In the genomic region with DNA sequence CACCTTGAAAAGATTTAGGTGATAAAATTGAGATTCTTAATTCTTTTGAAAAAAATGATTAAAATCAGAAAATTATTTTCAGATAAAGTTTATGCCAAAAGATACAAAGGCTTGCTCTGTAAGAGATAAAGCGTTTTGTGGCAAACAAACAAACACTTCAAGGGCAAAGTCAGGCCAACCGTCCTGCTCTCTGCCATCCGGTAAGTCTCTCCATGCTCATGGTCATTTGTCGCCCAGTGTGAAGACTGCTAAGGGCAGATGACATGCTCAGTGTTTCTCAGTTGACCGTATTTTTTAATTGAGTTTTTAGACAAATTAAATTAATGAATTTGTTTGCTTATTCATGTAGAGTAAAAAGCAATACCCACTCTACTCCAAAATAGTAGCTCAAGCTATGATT, we compare ENCODE assay signal across 36 cellular contexts.
"Had no signal": no experiment of that assay in that cellular context is flagged by ENCODE, and none has a peak within 500 bp of the region (broad histone marks: within the 10 kb centered on the region; RNA-seq: fewer than 3 reads in every experiment).

No MANE protein-coding gene starts in this region.

- H3K4me3 Mint-ChIP-seq: activated naive CD4-positive, alpha-beta T cell treated with anti-CD3 and anti-CD28 coated beads for 36 hours; activated naive CD4-positive, alpha-beta T cell treated with anti-CD3 and anti-CD28 coated beads, Interleukin-2, amount 10 ng/mL, durations not matched to agents 7 days and 5 days; activated naive CD4-positive, alpha-beta T cell treated with anti-CD3 and anti-CD28 coated beads, Interleukin-2, amount 50 U/mL, for 24 hours; activated naive CD8-positive, alpha-beta T cell; activated naive CD8-positive, alpha-beta T cell treated with anti-CD3 and anti-CD28 coated beads for 36 hours; activated naive CD8-positive, alpha-beta T cell treated with anti-CD3 and anti-CD28 coated beads, Interleukin-2, amount 10 ng/mL, durations not matched to agents 7 days and 5 days; activated naive CD8-positive, alpha-beta T cell treated with anti-CD3 and anti-CD28 coated beads, Interleukin-2, amount 50 U/mL, for 24 hours; activated T-cell treated with anti-CD3 and anti-CD28 coated beads, Interleukin-2, amount 50 U/mL, for 24 hours; activated T-cell treated with anti-CD3 and anti-CD28 coated beads, Interleukin-2, amount 50 U/mL, for 4 hours; activated T-helper 1 cell treated with anti-CD3 and anti-CD28 coated beads, Interleukin-12 subunit alpha, Interleukin-12 subunit beta, Interleukin-2, Interleukin-4 antibody, amounts not matched to agents 30 ng/mL and 10 ng/mL and 1 ng/mL, durations not matched to agents 14 hours and 24 hours and 36 hours; activated T-helper 17 cell treated with anti-CD3 and anti-CD28 coated beads, Interleukin-2, amount 50 U/mL, for 72 hours; brain; central memory CD8-positive, alpha-beta T cell had no signal

- ATAC-seq: activated naive CD4-positive, alpha-beta T cell treated with anti-CD3 and anti-CD28 coated beads, Interleukin-2, amount 50 U/mL, for 72 hours; activated naive CD8-positive, alpha-beta T cell treated with anti-CD3 and anti-CD28 coated beads, Interleukin-2, amount 50 U/mL, for 24 hours; activated T-cell treated with anti-CD3 and anti-CD28 coated beads, Interleukin-2, amount 50 U/mL, for 4 hours; activated T-helper 17 cell treated with anti-CD3 and anti-CD28 coated beads, Interleukin-2, amount 50 U/mL, for 72 hours; body of pancreas had no signal

- H3K36me3 Mint-ChIP-seq: activated naive CD4-positive, alpha-beta T cell treated with anti-CD3 and anti-CD28 coated beads, Interleukin-2, amount 10 ng/mL, durations not matched to agents 7 days and 5 days; activated naive CD4-positive, alpha-beta T cell treated with anti-CD3 and anti-CD28 coated beads, Interleukin-2, amount 50 U/mL, for 24 hours; activated naive CD4-positive, alpha-beta T cell treated with anti-CD3 and anti-CD28 coated beads, Interleukin-2, amount 50 U/mL, for 72 hours; activated naive CD8-positive, alpha-beta T cell; activated naive CD8-positive, alpha-beta T cell treated with anti-CD3 and anti-CD28 coated beads for 36 hours; activated naive CD8-positive, alpha-beta T cell treated with anti-CD3 and anti-CD28 coated beads, Interleukin-2, amount 10 ng/mL, durations not matched to agents 7 days and 5 days; brain had no signal

- H3K9me3 Mint-ChIP-seq: activated naive CD4-positive, alpha-beta T cell treated with anti-CD3 and anti-CD28 coated beads for 36 hours; activated naive CD4-positive, alpha-beta T cell treated with anti-CD3 and anti-CD28 coated beads, Interleukin-2, amount 10 ng/mL, durations not matched to agents 7 days and 5 days; activated naive CD4-positive, alpha-beta T cell treated with anti-CD3 and anti-CD28 coated beads, Interleukin-2, amount 50 U/mL, for 24 hours; activated naive CD4-positive, alpha-beta T cell treated with anti-CD3 and anti-CD28 coated beads, Interleukin-2, amount 50 U/mL, for 72 hours; activated naive CD8-positive, alpha-beta T cell treated with anti-CD3 and anti-CD28 coated beads for 36 hours; activated naive CD8-positive, alpha-beta T cell treated with anti-CD3 and anti-CD28 coated beads, Interleukin-2, amount 10 ng/mL, durations not matched to agents 7 days and 5 days; activated naive CD8-positive, alpha-beta T cell treated with anti-CD3 and anti-CD28 coated beads, Interleukin-2, amount 50 U/mL, for 24 hours; activated T-cell treated with anti-CD3 and anti-CD28 coated beads, Interleukin-2, amount 50 U/mL, for 24 hours; activated T-cell treated with anti-CD3 and anti-CD28 coated beads, Interleukin-2, amount 50 U/mL, for 4 hours; activated T-helper 1 cell treated with anti-CD3 and anti-CD28 coated beads, Interleukin-12 subunit alpha, Interleukin-12 subunit beta, Interleukin-2, Interleukin-4 antibody, amounts not matched to agents 30 ng/mL and 10 ng/mL and 1 ng/mL, durations not matched to agents 14 hours and 24 hours and 36 hours; activated T-helper 17 cell treated with anti-CD3 and anti-CD28 coated beads, Interleukin-2, amount 50 U/mL, for 72 hours; activated T-helper 2 cell treated with anti-CD3 and anti-CD28 coated beads, Interferon-gamma antibody, Interleukin-2, Interleukin-4, amounts not matched to agents 10 μg/mL and 5 μg/mL and 100 μg/mL, durations not matched to agents 14 hours and 24 hours and 36 hours; central memory CD8-positive, alpha-beta T cell had no signal

- H3K4me1 Mint-ChIP-seq: activated naive CD4-positive, alpha-beta T cell treated with anti-CD3 and anti-CD28 coated beads, Interleukin-2, amount 10 ng/mL, durations not matched to agents 7 days and 5 days; activated naive CD4-positive, alpha-beta T cell treated with anti-CD3 and anti-CD28 coated beads, Interleukin-2, amount 50 U/mL, for 24 hours; activated naive CD8-positive, alpha-beta T cell treated with anti-CD3 and anti-CD28 coated beads for 36 hours; activated naive CD8-positive, alpha-beta T cell treated with anti-CD3 and anti-CD28 coated beads, Interleukin-2, amount 10 ng/mL, durations not matched to agents 7 days and 5 days; activated naive CD8-positive, alpha-beta T cell treated with anti-CD3 and anti-CD28 coated beads, Interleukin-2, amount 50 U/mL, for 24 hours; central memory CD8-positive, alpha-beta T cell had no signal

- H3K27ac Mint-ChIP-seq: activated naive CD4-positive, alpha-beta T cell treated with anti-CD3 and anti-CD28 coated beads for 36 hours; activated naive CD4-positive, alpha-beta T cell treated with anti-CD3 and anti-CD28 coated beads, Interleukin-2, amount 10 ng/mL, durations not matched to agents 7 days and 5 days; activated naive CD4-positive, alpha-beta T cell treated with anti-CD3 and anti-CD28 coated beads, Interleukin-2, amount 50 U/mL, for 24 hours; activated naive CD8-positive, alpha-beta T cell; activated naive CD8-positive, alpha-beta T cell treated with anti-CD3 and anti-CD28 coated beads for 36 hours; activated naive CD8-positive, alpha-beta T cell treated with anti-CD3 and anti-CD28 coated beads, Interleukin-2, amount 10 ng/mL, durations not matched to agents 7 days and 5 days; activated naive CD8-positive, alpha-beta T cell treated with anti-CD3 and anti-CD28 coated beads, Interleukin-2, amount 50 U/mL, for 24 hours; activated T-cell treated with anti-CD3 and anti-CD28 coated beads, Interleukin-2, amount 50 U/mL, for 24 hours; activated T-helper 1 cell treated with anti-CD3 and anti-CD28 coated beads, Interleukin-12 subunit alpha, Interleukin-12 subunit beta, Interleukin-2, Interleukin-4 antibody, amounts not matched to agents 30 ng/mL and 10 ng/mL and 1 ng/mL, durations not matched to agents 14 hours and 24 hours and 36 hours; activated T-helper 2 cell treated with anti-CD3 and anti-CD28 coated beads, Interferon-gamma antibody, Interleukin-2, Interleukin-4, amounts not matched to agents 10 μg/mL and 5 μg/mL and 100 μg/mL, durations not matched to agents 14 hours and 24 hours and 36 hours; brain had no signal

- H3K4me3 ChIP-seq: ascending aorta, body of pancreas, breast epithelium, cardiac muscle cell had no signal

- H3K9me3 ChIP-seq: ascending aorta, body of pancreas, breast epithelium had no signal

- H3K36me3 ChIP-seq: ascending aorta, brain microvascular endothelial cell, breast epithelium, cardiac muscle cell had no signal

- DNase-seq: activated effector memory CD4-positive, alpha-beta T cell treated with anti-CD3 and anti-CD28 coated beads, Interleukin-2, amount 50 U/mL, for 16 hours; activated effector memory CD4-positive, alpha-beta T cell treated with Interleukin-2 at 50 U/mL for 16 hours; activated gamma-delta T cell; activated gamma-delta T cell treated with Interleukin-2 at 50 U/mL for 16 hours; activated naive CD4-positive, alpha-beta T cell; activated naive CD4-positive, alpha-beta T cell treated with anti-CD3 and anti-CD28 coated beads for 36 hours; activated naive CD4-positive, alpha-beta T cell treated with anti-CD3 and anti-CD28 coated beads, Interleukin-2, amount 10 ng/mL, durations not matched to agents 7 days and 5 days; activated naive CD4-positive, alpha-beta T cell treated with anti-CD3 and anti-CD28 coated beads, Interleukin-2, amount 50 U/mL, for 16 hours; activated naive CD4-positive, alpha-beta T cell treated with Interleukin-2 at 50 U/mL for 16 hours; activated naive CD8-positive, alpha-beta T cell treated with anti-CD3 and anti-CD28 coated beads for 36 hours; activated naive CD8-positive, alpha-beta T cell treated with anti-CD3 and anti-CD28 coated beads, Interleukin-2, amount 10 ng/mL, durations not matched to agents 7 days and 5 days; activated naive CD8-positive, alpha-beta T cell treated with anti-CD3 and anti-CD28 coated beads, Interleukin-2, amount 50 U/mL, for 24 hours; activated T-cell treated with anti-CD3 and anti-CD28 coated beads, Interleukin-2, amount 50 U/mL, for 1 hour; activated T-cell treated with anti-CD3 and anti-CD28 coated beads, Interleukin-2, amount 50 U/mL, for 24 hours; activated T-cell treated with anti-CD3 and anti-CD28 coated beads, Interleukin-2, amount 50 U/mL, for 4 hours; activated T-cell treated with anti-CD3 and anti-CD28 coated beads, Interleukin-2, amount 50 U/mL, for 48 hours; amniotic stem cell; amygdala; anterior cingulate cortex; aorta; body of pancreas; brain microvascular endothelial cell; caudate nucleus; central memory CD4-positive, alpha-beta T cell; cerebellar nuclear complex had no signal

- H3K4me1 ChIP-seq: ascending aorta, body of pancreas, breast epithelium had no signal

- H3K27ac ChIP-seq: ascending aorta, body of pancreas, brain microvascular endothelial cell, breast epithelium, cardiac muscle cell had no signal

- H3K27me3 Mint-ChIP-seq: activated naive CD4-positive, alpha-beta T cell treated with anti-CD3 and anti-CD28 coated beads, Interleukin-2, amount 50 U/mL, for 24 hours; activated naive CD8-positive, alpha-beta T cell; activated naive CD8-positive, alpha-beta T cell treated with anti-CD3 and anti-CD28 coated beads for 36 hours; activated naive CD8-positive, alpha-beta T cell treated with anti-CD3 and anti-CD28 coated beads, Interleukin-2, amount 10 ng/mL, durations not matched to agents 7 days and 5 days; activated naive CD8-positive, alpha-beta T cell treated with anti-CD3 and anti-CD28 coated beads, Interleukin-2, amount 50 U/mL, for 24 hours had no signal

- H3K27me3 ChIP-seq: ascending aorta, body of pancreas, brain microvascular endothelial cell, breast epithelium, cardiac muscle cell had no signal
